In genomic region chr7:73005356-73005692, GRCh38 we compare ENCODE assay signal across 9 cellular contexts. TPM values are rescaled to one million over a fixed set of nuclear protein-coding genes. Genes with fewer than 3 reads are reported as not detected.
DNase-seq lines count a peak whose midpoint lies in the region; ATAC-seq and TF ChIP-seq lines count a peak whose summit lies in the region.
"Not testable (repeated sequence)": the region's sequence is repeated elsewhere in the genome, so short reads cannot be mapped to it uniquely, and the experiment has no call there.
"Had no signal": no experiment of that assay in that cellular context is flagged by ENCODE, and none has a peak within 500 bp of the region (broad histone marks: within the 10 kb centered on the region; RNA-seq: fewer than 3 reads in every experiment).

No MANE protein-coding gene starts in this region.

- H3K9me3 Mint-ChIP-seq in CD4-positive, alpha-beta T cell; activated naive CD8-positive, alpha-beta T cell treated with anti-CD3 and anti-CD28 coated beads, Interleukin-2, amount 10 ng/mL, durations not matched to agents 7 days and 5 days; neural crest cell: not testable (repeated sequence)

- TF ChIP-seq CTCF in CD4-positive, alpha-beta T cell (IDR thresholded peaks at IDR 0.05); VCaP (conservative IDR thresholded peaks at IDR 0.05); neural crest cell (conservative IDR thresholded peaks at IDR 0.05): not testable (repeated sequence)

- intact Hi-C loops in CD4-positive, alpha-beta T cell (cut with DNase I, micrococcal nuclease); Right ventricle myocardium superior (cut with DNase I): not testable (repeated sequence)

- peak overlapping the region; percentile 56 for H3K27ac ChIP-seq in CD4-positive, alpha-beta T cell (ENCODE audit: low read depth, low read length)
- peak overlapping the region; percentile 71 for H3K27ac ChIP-seq in VCaP

- not testable (repeated sequence) for H3K9me3 ChIP-seq in CD4-positive, alpha-beta T cell (ENCODE audit: control insufficient read depth, low read length)

- ATAC-seq in CD4-positive, alpha-beta T cell (ENCODE audit: poor library complexity) = not testable (repeated sequence)
- peak; percentile 76 for ATAC-seq in GM21526 (IDR thresholded peaks at IDR 0.05; ENCODE audit: low FRiP score, unreplicated experiment)
- ATAC-seq in HG03342 (IDR thresholded peaks at IDR 0.05; ENCODE audit: unreplicated experiment) = peak; percentile 69
- peak; percentile 87 for ATAC-seq in activated naive CD8-positive, alpha-beta T cell treated with anti-CD3 and anti-CD28 coated beads, Interleukin-2, amount 10 ng/mL, durations not matched to agents 7 days and 5 days (ENCODE audit: low read depth)
- peak; percentile 98 for ATAC-seq in Right ventricle myocardium superior (ENCODE audit: poor library complexity)

- H3K4me1 Mint-ChIP-seq in CD4-positive, alpha-beta T cell (ENCODE audit: low read depth); activated naive CD8-positive, alpha-beta T cell treated with anti-CD3 and anti-CD28 coated beads, Interleukin-2, amount 10 ng/mL, durations not matched to agents 7 days and 5 days; neural crest cell: not testable (repeated sequence)

- CTCF ChIA-PET in CD4-positive, alpha-beta T cell (lab: Charles Lee) = not testable (repeated sequence)

- DNase-seq in CD4-positive, alpha-beta T cell = peak in 9 of 10 experiments; percentile 33 to 70 (median 58)
- peak; percentile 88 for DNase-seq in activated naive CD8-positive, alpha-beta T cell treated with anti-CD3 and anti-CD28 coated beads, Interleukin-2, amount 10 ng/mL, durations not matched to agents 7 days and 5 days
- peak; percentile 91 for DNase-seq in Right ventricle myocardium superior
- DNase-seq in neural crest cell (ENCODE audit: low read depth, low spot score) = peak; percentile 58
- peak; percentile 32 for DNase-seq in stimulated activated CD8-positive, alpha-beta memory T cell treated with anti-CD3 and anti-CD28 coated beads, Interleukin-15, amount 100 ng/mL, for 1 hour (ENCODE audit: low read depth)

- H3K36me3 Mint-ChIP-seq in CD4-positive, alpha-beta T cell (ENCODE audit: low read depth); activated naive CD8-positive, alpha-beta T cell treated with anti-CD3 and anti-CD28 coated beads, Interleukin-2, amount 10 ng/mL, durations not matched to agents 7 days and 5 days; neural crest cell (ENCODE audit: low read depth): not testable (repeated sequence)

- H3K27me3 Mint-ChIP-seq in CD4-positive, alpha-beta T cell; activated naive CD8-positive, alpha-beta T cell treated with anti-CD3 and anti-CD28 coated beads, Interleukin-2, amount 10 ng/mL, durations not matched to agents 7 days and 5 days; neural crest cell (ENCODE audit: low read depth): not testable (repeated sequence)

- H3K4me3 Mint-ChIP-seq in CD4-positive, alpha-beta T cell = peak overlapping the region; percentile 97
- H3K4me3 Mint-ChIP-seq in activated naive CD8-positive, alpha-beta T cell treated with anti-CD3 and anti-CD28 coated beads, Interleukin-2, amount 10 ng/mL, durations not matched to agents 7 days and 5 days = peak overlapping the region; percentile 93
- peak overlapping the region; percentile 95 for H3K4me3 Mint-ChIP-seq in neural crest cell

- POLR2A ChIA-PET in CD4-positive, alpha-beta T cell (lab: Charles Lee); activated naive CD8-positive, alpha-beta T cell treated with anti-CD3 and anti-CD28 coated beads, Interleukin-2, amount 10 ng/mL, durations not matched to agents 7 days and 5 days (lab: Charles Lee): not testable (repeated sequence)

- H3K27ac Mint-ChIP-seq in CD4-positive, alpha-beta T cell = peak overlapping the region; percentile 93
- peak overlapping the region; percentile 99 for H3K27ac Mint-ChIP-seq in activated naive CD8-positive, alpha-beta T cell treated with anti-CD3 and anti-CD28 coated beads, Interleukin-2, amount 10 ng/mL, durations not matched to agents 7 days and 5 days
- H3K27ac Mint-ChIP-seq in neural crest cell (ENCODE audit: unreplicated experiment) = peak overlapping the region; percentile 83

- not testable (repeated sequence) for H3K27me3 ChIP-seq in CD4-positive, alpha-beta T cell (ENCODE audit: control insufficient read depth, insufficient read depth, low read length)

RNA-seq across cellular contexts. Expression of gene SPDYE8, which starts 24.2 kb away (rescaled TPM):
- not detected for total RNA-seq in CD4-positive, alpha-beta T cell
- total RNA-seq in activated naive CD8-positive, alpha-beta T cell treated with anti-CD3 and anti-CD28 coated beads, Interleukin-2, amount 10 ng/mL, durations not matched to agents 7 days and 5 days = not detected
- not detected for total RNA-seq in Right ventricle myocardium superior
- total RNA-seq in neural crest cell = not detected in 2 replicates
- total RNA-seq: glomerular endothelial cell had no signal

RNA-seq across cellular contexts. Expression of gene TRIM74, which starts 36.1 kb away (rescaled TPM):
- 1 to 10 TPM; 4.1 to 4.4 TPM for total RNA-seq in CD4-positive, alpha-beta T cell
- total RNA-seq in activated naive CD8-positive, alpha-beta T cell treated with anti-CD3 and anti-CD28 coated beads, Interleukin-2, amount 10 ng/mL, durations not matched to agents 7 days and 5 days = 1 to 10 TPM; 1.6 to 2.5 TPM
- 0.78 TPM for total RNA-seq in Right ventricle myocardium superior
- total RNA-seq in neural crest cell = 0.96 and 1.8 TPM in 2 replicates

RNA-seq across cellular contexts. Expression of gene SPDYE11, which starts 52.4 kb away (rescaled TPM):
- not detected for total RNA-seq in CD4-positive, alpha-beta T cell
- not detected for total RNA-seq in activated naive CD8-positive, alpha-beta T cell treated with anti-CD3 and anti-CD28 coated beads, Interleukin-2, amount 10 ng/mL, durations not matched to agents 7 days and 5 days
- total RNA-seq in Right ventricle myocardium superior = not detected
- not detected in 2 replicates for total RNA-seq in neural crest cell
- total RNA-seq: glomerular endothelial cell had no signal

Comparison
In these comparisons a context has a peak if more than half of its experiments do, and no peak if none do; other contexts are left out.
1. DNase-seq: peak in every context shown above with its lines; median percentile 91 in Right ventricle myocardium superior; 88 in activated naive CD8-positive, alpha-beta T cell treated with anti-CD3 and anti-CD28 coated beads, Interleukin-2, amount 10 ng/mL, durations not matched to agents 7 days and 5 days; 58 in CD4-positive, alpha-beta T cell; 58 in neural crest cell; 32 in stimulated activated CD8-positive, alpha-beta memory T cell treated with anti-CD3 and anti-CD28 coated beads, Interleukin-15, amount 100 ng/mL, for 1 hour.